ENCODE assay signal across 8 cellular contexts in genomic region chr12:76032043-76032981, GRCh38. TPM values are rescaled to one million over a fixed set of nuclear protein-coding genes. Genes with fewer than 3 reads are reported as not detected.
DNase-seq lines count a peak whose midpoint lies in the region; ATAC-seq and TF ChIP-seq lines count a peak whose summit lies in the region.

No MANE protein-coding gene starts in this region.

- intact Hi-C loops in activated B cell treated with CpG ODN at 0.5 μM for 24 hours (cut with micrococcal nuclease) (loop anchor here (1.0 to 10.0 kb wide), 5 partner anchors 255 to 730 kb away; partner anchors contain the start of genes KRR1 and ZDHHC17), stomach (cut with DNase I; ENCODE audit: low total_unique reads) (no loop called here)

- H3K27me3 Mint-ChIP-seq in activated B cell treated with CpG ODN at 0.5 μM for 24 hours = peaks cover 15% of the 10 kb centered on the region
- H3K27me3 Mint-ChIP-seq in endothelial cell (ENCODE audit: unreplicated experiment) = peaks cover 13% of the 10 kb centered on the region

- H2AFZ ChIP-seq in mesenchymal stem cell (ENCODE audit: low read depth, low read length) = no peak overlapping the region

- CTCF ChIA-PET in activated B cell treated with CpG ODN at 0.5 μM for 24 hours (lab: Charles Lee) = interaction anchor here (0.7 to 3.8 kb wide), 16 partner anchors 9 to 749 kb away, joined by 3 to 40 read pairs (median 3); partner anchors contain the start of gene GLIPR1

- peak overlapping the region; percentile 93 for H4K8ac ChIP-seq in mesenchymal stem cell (ENCODE audit: low read length)

- H2BK15ac ChIP-seq in mesenchymal stem cell (ENCODE audit: low read depth, poor library complexity, severe bottlenecking) = no peak overlapping the region

- H3K18ac ChIP-seq in mesenchymal stem cell (ENCODE audit: low read depth in 1 of 2, low read length in 2 of 2) = peak overlapping the region; percentile 98 to 100

- H2AK5ac ChIP-seq in mesenchymal stem cell (ENCODE audit: low read length, severe bottlenecking) = peak overlapping the region; percentile 68

- H3K9ac ChIP-seq in HUES64 (ENCODE audit: low read depth, low read length) (peak overlapping the region; percentile 88), mesenchymal stem cell (ENCODE audit: low read length) (peak overlapping the region; percentile 98)

- peak; percentile 41 for ATAC-seq in GM21528 (IDR thresholded peaks at IDR 0.05; ENCODE audit: low FRiP score, unreplicated experiment)
- ATAC-seq in activated B cell treated with CpG ODN at 0.5 μM for 24 hours (ENCODE audit: low read depth) = peak; percentile 25

- H3K36me3 Mint-ChIP-seq in activated B cell treated with CpG ODN at 0.5 μM for 24 hours (ENCODE audit: low read depth) = no peaks in the 10 kb centered on the region
- peaks cover 22% of the 10 kb centered on the region for H3K36me3 Mint-ChIP-seq in endothelial cell (ENCODE audit: low read depth, unreplicated experiment)

- H3K9me3 ChIP-seq in HUES64 (ENCODE audit: insufficient read depth, low read depth, low read length) (no peaks in the 10 kb centered on the region), mesenchymal stem cell (ENCODE audit: control insufficient read depth, low read length) (no peaks in the 10 kb centered on the region), stomach (no peaks in the 10 kb centered on the region)

- H3K9me3 Mint-ChIP-seq in activated B cell treated with CpG ODN at 0.5 μM for 24 hours (no peaks in the 10 kb centered on the region), endothelial cell (ENCODE audit: unreplicated experiment) (no peaks in the 10 kb centered on the region)

- H3K4me3 Mint-ChIP-seq in activated B cell treated with CpG ODN at 0.5 μM for 24 hours (peak overlapping the region; percentile 89), endothelial cell (ENCODE audit: unreplicated experiment) (peak overlapping the region; percentile 97)

- H3K4ac ChIP-seq in mesenchymal stem cell (ENCODE audit: low read depth in 1 of 2, low read length in 2 of 2) = peak overlapping the region; percentile 96 to 98

- H4K91ac ChIP-seq in mesenchymal stem cell (ENCODE audit: low read length) = peak overlapping the region; percentile 93

- H3K4me3 ChIP-seq in HUES64 (ENCODE audit: low read length) (peak overlapping the region; percentile 95), mesenchymal stem cell (ENCODE audit: insufficient read depth in 1 of 2, low read depth in 1 of 2, low read length in 2 of 2) (peak overlapping the region; percentile 86 to 88), stomach (peak overlapping the region; percentile 69 to 83 (median 79))

- peak overlapping the region; percentile 67 to 99 for H3K14ac ChIP-seq in mesenchymal stem cell (ENCODE audit: low read length in 2 of 2)

- H3K79me1 ChIP-seq in mesenchymal stem cell (replicated peaks; ENCODE audit: low read length, poor library complexity, severe bottlenecking) = peaks cover 4% of the 10 kb centered on the region

- TF ChIP-seq CTCF in activated B cell treated with CpG ODN at 0.5 μM for 24 hours (IDR thresholded peaks at IDR 0.05) (no peak), endothelial cell (IDR thresholded peaks at IDR 0.05; ENCODE audit: unreplicated experiment) (no peak), stomach (IDR thresholded peaks at IDR 0.05) (no peak)

- under 1% methylated on average over 58 of the region's 58 CpGs for WGBS in HUES64
- whole genome bisulfite sequencing in mesenchymal stem cell = under 1% methylated on average over 58 of the region's 58 CpGs
- 4 to 14% (median 11%) methylated on average over 43 to 58 of the region's 58 CpGs for WGBS in stomach, 5 donors

- POLR2A ChIA-PET in activated B cell treated with CpG ODN at 0.5 μM for 24 hours (lab: Charles Lee) = interaction anchor here (0.9 to 3.0 kb wide), 29 partner anchors 8 to 698 kb away, joined by 3 to 30 read pairs (median 4); partner anchors contain the start of genes BBS10, GLIPR1, GLIPR1L1 and KRR1

- peaks cover 24% of the 10 kb centered on the region for H3K36me3 ChIP-seq in HUES64 (ENCODE audit: insufficient read depth, low read length)
- peaks cover 12 to 28% of the 10 kb centered on the region in 2 experiments for H3K36me3 ChIP-seq in mesenchymal stem cell (ENCODE audit: control insufficient read depth in 1 of 2, insufficient read depth in 2 of 2, low read depth in 1 of 2, low read length in 2 of 2)
- H3K36me3 ChIP-seq in stomach = no peaks in the 10 kb centered on the region

- peak overlapping the region; percentile 97 for H2BK5ac ChIP-seq in mesenchymal stem cell (ENCODE audit: low read depth, low read length, poor library complexity, severe bottlenecking)

- TF ChIP-seq POLR2A in stomach (IDR thresholded peaks at IDR 0.05) = no peak

- H3K4me1 ChIP-seq in HUES64 (ENCODE audit: insufficient read depth, low read length) = peaks cover 24% of the 10 kb centered on the region
- peaks cover 8% of the 10 kb centered on the region for H3K4me1 ChIP-seq in mesenchymal stem cell (ENCODE audit: control insufficient read depth, insufficient read depth, low read depth, low read length)
- peaks cover 0 to 51% (median 31%) of the 10 kb centered on the region in 4 donors for H3K4me1 ChIP-seq in stomach

- peak overlapping the region in 1 of 2 experiments; percentile 40 for H2BK12ac ChIP-seq in mesenchymal stem cell (ENCODE audit: low read length in 2 of 2)

- H3K4me1 Mint-ChIP-seq in activated B cell treated with CpG ODN at 0.5 μM for 24 hours (peaks cover 26% of the 10 kb centered on the region), endothelial cell (ENCODE audit: unreplicated experiment) (peaks cover 39% of the 10 kb centered on the region)

- peak overlapping the region; percentile 59 for H3K4me2 ChIP-seq in mesenchymal stem cell (ENCODE audit: low read length, poor library complexity, severe bottlenecking)

- TF ChIP-seq EP300 in stomach (IDR thresholded peaks at IDR 0.05) = no peak

- H3K27ac ChIP-seq in HUES64 (ENCODE audit: low read depth, low read length) = peak overlapping the region; percentile 86
- H3K27ac ChIP-seq in mesenchymal stem cell (ENCODE audit: low read length, poor library complexity, severe bottlenecking) = peak overlapping the region; percentile 88
- peak overlapping the region; percentile 86 to 98 (median 95) for H3K27ac ChIP-seq in stomach

- H3K23ac ChIP-seq in mesenchymal stem cell (ENCODE audit: low read length in 2 of 2) = peak overlapping the region in 1 of 2 experiments; percentile 87

- peak overlapping the region; percentile 91 for H2BK120ac ChIP-seq in mesenchymal stem cell (ENCODE audit: low read depth, low read length)

- H3K27me3 ChIP-seq in HUES64 (ENCODE audit: insufficient read depth, low read length) = no peaks in the 10 kb centered on the region
- H3K27me3 ChIP-seq in mesenchymal stem cell (ENCODE audit: control insufficient read depth in 1 of 2, insufficient read depth in 1 of 2, low read length in 2 of 2) = no peaks in the 10 kb centered on the region
- H3K27me3 ChIP-seq in stomach = no peaks in the 10 kb centered on the region

- peak; percentile 84 for DNase-seq in ELF-1 (ENCODE audit: low read depth, low spot score)
- no peak for DNase-seq in activated B cell treated with CpG ODN at 0.5 μM for 24 hours
- peak; percentile 39 for DNase-seq in endothelial cell (ENCODE audit: low spot score)
- peak; percentile 79 for DNase-seq in mesenchymal stem cell
- peak; percentile 49 for DNase-seq in stomach
- DNase-seq in GM19240 (ENCODE audit: insufficient read length, low spot score) = no peak

- H3K27ac Mint-ChIP-seq in activated B cell treated with CpG ODN at 0.5 μM for 24 hours = peak overlapping the region; percentile 84
- peak overlapping the region; percentile 96 for H3K27ac Mint-ChIP-seq in endothelial cell (ENCODE audit: unreplicated experiment)

RNA-seq across cellular contexts. Expression of gene PHLDA1, which starts 0.7 kb away (rescaled TPM):
- 16.6 TPM for polyA plus RNA-seq in HUES64 (2013, experiment 1 of 2)
- polyA plus RNA-seq in HUES64 (2013, experiment 2 of 2) = 15.8 TPM
- total RNA-seq in activated B cell treated with CpG ODN at 0.5 μM for 24 hours = 0.83 and 1.1 TPM in 2 replicates
- total RNA-seq in endothelial cell (ENCODE audit: unreplicated experiment) = 50.3 TPM
- 90.2 TPM for polyA plus RNA-seq in mesenchymal stem cell (2013, experiment 1 of 2)
- 90.9 TPM for polyA plus RNA-seq in mesenchymal stem cell (2013, experiment 2 of 2)
- 10 to 100 TPM in 4 of 5 donors, 1 to 10 TPM in 1; 4.9 to 62.4 (median 12.5) TPM for total RNA-seq in stomach
- 10 to 100 TPM; 15.3 to 26.5 (median 17.7) TPM for polyA plus RNA-seq in stomach

RNA-seq across cellular contexts. Expression of gene NAP1L1, which starts 52.2 kb away (rescaled TPM):
- polyA plus RNA-seq in HUES64 (2013, experiment 1 of 2) = 966 TPM
- polyA plus RNA-seq in HUES64 (2013, experiment 2 of 2) = 1,149 TPM
- 1,180 and 1,185 TPM in 2 replicates for total RNA-seq in activated B cell treated with CpG ODN at 0.5 μM for 24 hours
- total RNA-seq in endothelial cell (ENCODE audit: unreplicated experiment) = 603 TPM
- 781 TPM for polyA plus RNA-seq in mesenchymal stem cell (2013, experiment 1 of 2)
- 820 TPM for polyA plus RNA-seq in mesenchymal stem cell (2013, experiment 2 of 2)
- total RNA-seq in stomach = 100 to 1,000 TPM in 4 of 5 donors, 10 to 100 TPM in 1; 95.0 to 342 (median 257) TPM
- 100 to 1,000 TPM; 197 to 329 (median 206) TPM for polyA plus RNA-seq in stomach

Comparison
In these comparisons a context has a peak if more than half of its experiments do, and no peak if none do; other contexts are left out.
1. DNase-seq: peak in ELF-1 (single experiment), endothelial cell (single experiment), mesenchymal stem cell (single experiment) and stomach (single experiment); none in activated B cell treated with CpG ODN at 0.5 μM for 24 hours (single experiment) and GM19240 (single experiment).
2. Peak in every context shown above with its lines, with median percentiles within 50 percentile points of each other: H3K27ac ChIP-seq and H3K4me3 ChIP-seq.